In genomic region chr14:75979071-75979571, GRCh38 we compare ENCODE assay signal across 8 cellular contexts. TPM values are rescaled to one million over a fixed set of nuclear protein-coding genes. Genes with fewer than 3 reads are reported as not detected.
DNase-seq lines count a peak whose midpoint lies in the region; ATAC-seq and TF ChIP-seq lines count a peak whose summit lies in the region.

No MANE protein-coding gene starts in this region.

- 34% methylated on average over 8 of the region's 14 CpGs for WGBS in esophagus muscularis mucosa
- 45 to 59% (median 45%) methylated on average over 14 of the region's 14 CpGs for WGBS in ovary, 3 donors

- no peaks in the 10 kb centered on the region for H3K9me3 ChIP-seq in esophagus muscularis mucosa
- H3K9me3 ChIP-seq in ovary: no peaks in the 10 kb centered on the region

- no peaks in the 10 kb centered on the region for H3K36me3 ChIP-seq in esophagus muscularis mucosa
- no peaks in the 10 kb centered on the region for H3K36me3 ChIP-seq in ovary

- ATAC-seq in SK-N-SH treated with all-trans-retinoic acid at 6 μM for 48 hours: peak; percentile 44; the same call in 2 of the 3 replicates
- ATAC-seq in GM18870 (IDR thresholded peaks at IDR 0.05; ENCODE audit: unreplicated experiment): no peak

- TF ChIP-seq CTCF in GM12865 (IDR thresholded peaks at IDR 0.05; ENCODE audit: insufficient read depth, low read depth, low read length, missing control alignments): peak; percentile 50
- TF ChIP-seq CTCF in esophagus muscularis mucosa (IDR thresholded peaks at IDR 0.05): peak; percentile 53 to 63 (median 61)
- peak in 2 of 3 donors; percentile 26 to 58 for TF ChIP-seq CTCF in ovary (IDR thresholded peaks at IDR 0.05)

- H3K27me3 ChIP-seq in esophagus muscularis mucosa: no peaks in the 10 kb centered on the region
- no peaks in the 10 kb centered on the region for H3K27me3 ChIP-seq in ovary

- intact Hi-C loops in esophagus muscularis mucosa (cut with DNase I): loop anchor here (2.0 to 5.0 kb wide), 2 partner anchors 72 to 182 kb away; no protein-coding TSS in a partner anchor
- intact Hi-C loops in ovary (cut with DNase I): loop anchor here in 1 of 4 donors (2.0 to 5.0 kb wide), 2 partner anchors 72 to 266 kb away; no protein-coding TSS in a partner anchor

- no peak for TF ChIP-seq POLR2A in esophagus muscularis mucosa (IDR thresholded peaks at IDR 0.05; ENCODE audit: low read depth)
- no peak for TF ChIP-seq POLR2A in ovary (IDR thresholded peaks at IDR 0.05)

- no peak overlapping the region for H3K4me3 ChIP-seq in GM12865 (ENCODE audit: low read depth, low read length)
- peak overlapping the region; percentile 75 to 92 (median 80) for H3K4me3 ChIP-seq in esophagus muscularis mucosa
- peak overlapping the region; percentile 86 for H3K4me3 ChIP-seq in ovary

- H3K27ac ChIP-seq in esophagus muscularis mucosa (replicated peaks in 1 of 4) (peak overlapping the region; percentile 96 to 99 (median 98)), ovary (no peak overlapping the region)

- TF ChIP-seq EP300 in esophagus muscularis mucosa (IDR thresholded peaks at IDR 0.05) (no peak), ovary (IDR thresholded peaks at IDR 0.05) (no peak)

- DNase-seq in 8988T (peak; percentile 67), GM12865 (ENCODE audit: low read depth) (peak; percentile 27), esophagus muscularis mucosa (ENCODE audit: extremely low spot score) (no peak), ovary (peak; percentile 21 to 55 (median 48)), cortex of kidney (lab: John Stamatoyannopoulos, UW) (no peak)
- DNase-seq in NK-92 treated with Interleukin-12 subunit alpha and Interleukin-12 subunit beta, amount 100 ng/mL, for 24 hours (lab: John Stamatoyannopoulos, UW): no peak

- H3K4me1 ChIP-seq in esophagus muscularis mucosa: peaks cover 33 to 63% (median 59%) of the 10 kb centered on the region in 4 donors
- peaks cover 9% of the 10 kb centered on the region for H3K4me1 ChIP-seq in ovary (ENCODE audit: insufficient read depth)

TF ChIP-seq in SK-N-SH treated with all-trans-retinoic acid at 6 μM for 48 hours, 23 proteins besides CTCF, POLR2A, EP300 and RAD21:
- TF ChIP-seq SNAI2 (CRISPR knock-in tag; IDR thresholded peaks at IDR 0.05) (no peak), ESRRG (CRISPR knock-in tag; IDR thresholded peaks at IDR 0.05) (no peak), CSDC2 (CRISPR knock-in tag; IDR thresholded peaks at IDR 0.05) (no peak), ZFP3 (CRISPR knock-in tag; IDR thresholded peaks at IDR 0.05) (no peak), ISL1 (CRISPR knock-in tag; IDR thresholded peaks at IDR 0.05) (no peak), ZFP30 (CRISPR knock-in tag; IDR thresholded peaks at IDR 0.05) (no peak), POU6F1 (CRISPR knock-in tag; IDR thresholded peaks at IDR 0.05; ENCODE audit: borderline replicate concordance, low read depth) (no peak), OSR1 (CRISPR knock-in tag; IDR thresholded peaks at IDR 0.05) (no peak), ZNF70 (CRISPR knock-in tag; IDR thresholded peaks at IDR 0.05) (no peak), TCF4 (CRISPR knock-in tag; IDR thresholded peaks at IDR 0.05; ENCODE audit: borderline replicate concordance) (no peak), TOX (CRISPR knock-in tag; IDR thresholded peaks at IDR 0.05; ENCODE audit: borderline replicate concordance) (no peak), GLIS3 (CRISPR knock-in tag; IDR thresholded peaks at IDR 0.05) (no peak), PPARA (CRISPR knock-in tag; IDR thresholded peaks at IDR 0.05; ENCODE audit: borderline replicate concordance) (no peak), CSRNP3 (CRISPR knock-in tag; IDR thresholded peaks at IDR 0.05) (no peak), BACH2 (CRISPR knock-in tag; IDR thresholded peaks at IDR 0.05; ENCODE audit: borderline replicate concordance) (no peak)
- TF ChIP-seq, protein P1, sequence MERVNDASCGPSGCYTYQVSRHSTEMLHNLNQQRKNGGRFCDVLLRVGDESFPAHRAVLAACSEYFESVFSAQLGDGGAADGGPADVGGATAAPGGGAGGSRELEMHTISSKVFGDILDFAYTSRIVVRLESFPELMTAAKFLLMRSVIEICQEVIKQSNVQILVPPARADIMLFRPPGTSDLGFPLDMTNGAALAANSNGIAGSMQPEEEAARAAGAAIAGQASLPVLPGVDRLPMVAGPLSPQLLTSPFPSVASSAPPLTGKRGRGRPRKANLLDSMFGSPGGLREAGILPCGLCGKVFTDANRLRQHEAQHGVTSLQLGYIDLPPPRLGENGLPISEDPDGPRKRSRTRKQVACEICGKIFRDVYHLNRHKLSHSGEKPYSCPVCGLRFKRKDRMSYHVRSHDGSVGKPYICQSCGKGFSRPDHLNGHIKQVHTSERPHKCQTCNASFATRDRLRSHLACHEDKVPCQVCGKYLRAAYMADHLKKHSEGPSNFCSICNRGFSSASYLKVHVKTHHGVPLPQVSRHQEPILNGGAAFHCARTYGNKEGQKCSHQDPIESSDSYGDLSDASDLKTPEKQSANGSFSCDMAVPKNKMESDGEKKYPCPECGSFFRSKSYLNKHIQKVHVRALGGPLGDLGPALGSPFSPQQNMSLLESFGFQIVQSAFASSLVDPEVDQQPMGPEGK (CRISPR knock-in tag; IDR thresholded peaks at IDR 0.05; ENCODE audit: borderline replicate concordance): no peak
- TF ChIP-seq, protein P2, sequence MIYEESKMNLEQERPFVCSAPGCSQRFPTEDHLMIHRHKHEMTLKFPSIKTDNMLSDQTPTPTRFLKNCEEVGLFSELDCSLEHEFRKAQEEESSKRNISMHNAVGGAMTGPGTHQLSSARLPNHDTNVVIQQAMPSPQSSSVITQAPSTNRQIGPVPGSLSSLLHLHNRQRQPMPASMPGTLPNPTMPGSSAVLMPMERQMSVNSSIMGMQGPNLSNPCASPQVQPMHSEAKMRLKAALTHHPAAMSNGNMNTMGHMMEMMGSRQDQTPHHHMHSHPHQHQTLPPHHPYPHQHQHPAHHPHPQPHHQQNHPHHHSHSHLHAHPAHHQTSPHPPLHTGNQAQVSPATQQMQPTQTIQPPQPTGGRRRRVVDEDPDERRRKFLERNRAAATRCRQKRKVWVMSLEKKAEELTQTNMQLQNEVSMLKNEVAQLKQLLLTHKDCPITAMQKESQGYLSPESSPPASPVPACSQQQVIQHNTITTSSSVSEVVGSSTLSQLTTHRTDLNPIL (CRISPR knock-in tag; IDR thresholded peaks at IDR 0.05; ENCODE audit: low read depth): no peak

RNA-seq across cellular contexts. Expression of gene TGFB3, which starts 2.7 kb away (rescaled TPM):
- 10 to 100 TPM; 12.0 to 47.1 (median 23.2) TPM for total RNA-seq in esophagus muscularis mucosa
- 10 to 100 TPM in 6 of 7 donors, 1 to 10 TPM in 1; 5.7 to 23.7 (median 16.4) TPM for total RNA-seq in ovary
- polyA plus RNA-seq in ovary: 10 to 100 TPM in 1 of 2 donors, 1 to 10 TPM in 1; 7.5 to 23.6 TPM

RNA-seq across cellular contexts. Expression of gene IFT43, which starts 6.4 kb away (rescaled TPM):
- total RNA-seq in esophagus muscularis mucosa: 10 to 100 TPM; 36.7 to 51.0 (median 42.3) TPM
- 10 to 100 TPM; 23.7 to 48.8 (median 30.2) TPM for total RNA-seq in ovary
- polyA plus RNA-seq in ovary: 10 to 100 TPM; 14.2 to 33.0 TPM

Comparison
In these comparisons a context has a peak if more than half of its experiments do, and no peak if none do; other contexts are left out.
1. DNase-seq: peak in 8988T (single experiment), GM12865 (single experiment) and ovary (5 of 5); none in esophagus muscularis mucosa (single experiment), NK-92 treated with Interleukin-12 subunit alpha and Interleukin-12 subunit beta, amount 100 ng/mL, for 24 hours (single experiment) and cortex of kidney (single experiment).
2. H3K27ac ChIP-seq: peak in esophagus muscularis mucosa (4 of 4); none in ovary (0 of 2).
3. Peak in every context shown above with its lines, with median percentiles within 50 percentile points of each other: CTCF ChIP-seq.